8 cellular contexts compared by ENCODE assay signal in the genomic region with DNA sequence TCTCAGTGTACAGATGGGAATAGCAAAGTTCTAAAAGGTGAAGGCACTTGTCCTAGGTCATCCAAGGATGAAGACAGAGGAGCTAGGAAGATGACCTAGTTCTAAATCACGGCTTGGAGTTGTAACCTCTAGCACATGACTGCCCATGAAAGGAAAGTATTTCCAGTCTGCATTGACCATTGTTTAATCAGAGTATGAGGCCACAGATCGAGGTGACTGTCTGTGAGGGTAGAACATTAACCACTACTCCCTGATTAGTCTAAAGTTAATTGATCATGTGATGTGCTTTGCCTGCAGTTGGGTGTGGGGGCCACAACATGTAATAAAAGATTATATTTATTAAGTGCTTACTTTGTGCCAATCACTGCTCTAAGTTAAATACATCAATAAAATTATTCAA. TPM values are rescaled to one million over a fixed set of nuclear protein-coding genes. Genes with fewer than 3 reads are reported as not detected.
DNase-seq lines count a peak whose midpoint lies in the region; ATAC-seq and TF ChIP-seq lines count a peak whose summit lies in the region.

No MANE protein-coding gene starts in this region.

- H3K36me3 Mint-ChIP-seq in natural killer cell treated with Interleukin-12 subunit alpha and Interleukin-12 subunit beta and Interleukin-15 and Interleukin-18, amount 100 ng/mL, for 72 hours: no peaks in the 10 kb centered on the region
- no peaks in the 10 kb centered on the region for H3K36me3 Mint-ChIP-seq in natural killer cell

- CTCF ChIA-PET in mammary epithelial cell (lab: Charles Lee; ENCODE audit: low non-redundant PET): no interaction called here

- H3K79me2 ChIP-seq in mammary epithelial cell (ENCODE audit: insufficient read depth, low read length): no peaks in the 10 kb centered on the region

- DNase-seq in natural killer cell treated with Interleukin-12 subunit alpha and Interleukin-12 subunit beta and Interleukin-15 and Interleukin-18, amount 100 ng/mL, for 72 hours (ENCODE audit: low spot score): no peak
- no peak for DNase-seq in natural killer cell
- no peak for DNase-seq in mammary epithelial cell
- no peak for DNase-seq in upper lobe of right lung
- no peak for DNase-seq in putamen (ENCODE audit: low spot score)
- no peak for DNase-seq in hepatic stellate cell (ENCODE audit: low spot score)
- DNase-seq in cerebellum (ENCODE audit: low spot score): no peak

- peak in 1 of 2 donors; percentile 31 for ATAC-seq in natural killer cell treated with Interleukin-12 subunit alpha and Interleukin-12 subunit beta and Interleukin-15 and Interleukin-18, amount 100 ng/mL, for 72 hours
- ATAC-seq in natural killer cell (no peak), HG03108 (IDR thresholded peaks at IDR 0.05; ENCODE audit: unreplicated experiment) (peak; percentile 33), upper lobe of right lung (peak; percentile 3)

- no peaks in the 10 kb centered on the region for H3K9me3 Mint-ChIP-seq in natural killer cell treated with Interleukin-12 subunit alpha and Interleukin-12 subunit beta and Interleukin-15 and Interleukin-18, amount 100 ng/mL, for 72 hours
- no peaks in the 10 kb centered on the region for H3K9me3 Mint-ChIP-seq in natural killer cell

- H3K4me3 ChIP-seq in mammary epithelial cell (replicated peaks in 1 of 3; ENCODE audit: insufficient read depth in 1 of 3, low read depth in 2 of 3, low read length in 3 of 3) (peak overlapping the region in 1 of 3 experiments; percentile 9), upper lobe of right lung (peak overlapping the region; percentile 36)

- no peak overlapping the region for H3K27ac Mint-ChIP-seq in natural killer cell treated with Interleukin-12 subunit alpha and Interleukin-12 subunit beta and Interleukin-15 and Interleukin-18, amount 100 ng/mL, for 72 hours
- no peak overlapping the region for H3K27ac Mint-ChIP-seq in natural killer cell

- peaks cover 9 to 12% of the 10 kb centered on the region in 2 donors for H3K27me3 Mint-ChIP-seq in natural killer cell treated with Interleukin-12 subunit alpha and Interleukin-12 subunit beta and Interleukin-15 and Interleukin-18, amount 100 ng/mL, for 72 hours
- peaks cover 5 to 6% of the 10 kb centered on the region in 2 donors for H3K27me3 Mint-ChIP-seq in natural killer cell (ENCODE audit: low read depth in 2 of 2)

- 29% methylated on average over 2 of the region's 2 CpGs for WGBS in mammary epithelial cell (ENCODE audit: low coverage, missing lambda C conversion rate)

- in situ Hi-C loops in mammary epithelial cell (cut with MboI; ENCODE audit: low sequenced_read_pairs in 2 of 2): no loop called here

- peak overlapping the region; percentile 86 for H3K4me2 ChIP-seq in mammary epithelial cell (ENCODE audit: insufficient read depth, low read depth, low read length)

- no peak for TF ChIP-seq CTCF in natural killer cell (IDR thresholded peaks at IDR 0.05)
- no peak for TF ChIP-seq CTCF in mammary epithelial cell (conservative IDR thresholded peaks at IDR 0.05 in 1 of 2, IDR thresholded peaks at IDR 0.05 in 1 of 2; ENCODE audit: extremely low read depth in 1 of 2, insufficient read depth in 1 of 2, low read depth in 1 of 2, low read length in 2 of 2)
- TF ChIP-seq CTCF in upper lobe of right lung (IDR thresholded peaks at IDR 0.05): no peak

- dilution Hi-C loops in mammary epithelial cell (cut with HindIII; ENCODE audit: low sequenced_read_pairs): no loop called here

- H3K27ac ChIP-seq in mammary epithelial cell (ENCODE audit: insufficient read depth, low read depth, low read length): peak overlapping the region; percentile 64
- peak overlapping the region; percentile 77 for H3K27ac ChIP-seq in upper lobe of right lung

- intact Hi-C loops in natural killer cell (cut with micrococcal nuclease) (no loop called here), mammary epithelial cell (cut with micrococcal nuclease) (loop anchor here (5.0 kb wide), 2 partner anchors 64 to 124 kb away; a partner anchor contains a TSS), upper lobe of right lung (cut with DNase I) (no loop called here)

- no peaks in the 10 kb centered on the region for H4K20me1 ChIP-seq in mammary epithelial cell (ENCODE audit: insufficient read depth, low read length)

- H3K9ac ChIP-seq in mammary epithelial cell (ENCODE audit: insufficient read depth, low read length): peak overlapping the region; percentile 43

- BruUV-seq in mammary epithelial cell (replicated peaks; lab: Mats Ljungman, UMichigan): TSS peak; percentile 56

- peak overlapping the region; percentile 51 for H2AFZ ChIP-seq in mammary epithelial cell (ENCODE audit: low read depth, low read length)

- no peaks in the 10 kb centered on the region for H3K36me3 ChIP-seq in mammary epithelial cell (ENCODE audit: insufficient read depth, low read length)
- H3K36me3 ChIP-seq in upper lobe of right lung: no peaks in the 10 kb centered on the region

- no peaks in the 10 kb centered on the region for H3K9me3 ChIP-seq in mammary epithelial cell (replicated peaks; ENCODE audit: insufficient read depth, low read length)
- no peaks in the 10 kb centered on the region for H3K9me3 ChIP-seq in upper lobe of right lung

- H3K4me1 Mint-ChIP-seq in natural killer cell treated with Interleukin-12 subunit alpha and Interleukin-12 subunit beta and Interleukin-15 and Interleukin-18, amount 100 ng/mL, for 72 hours (ENCODE audit: low read depth in 2 of 2): peaks cover 11 to 15% of the 10 kb centered on the region in 2 donors
- peaks cover 8 to 16% of the 10 kb centered on the region in 2 donors for H3K4me1 Mint-ChIP-seq in natural killer cell

- H3K27me3 ChIP-seq in mammary epithelial cell (ENCODE audit: insufficient read depth, low read length) (no peaks in the 10 kb centered on the region), upper lobe of right lung (no peaks in the 10 kb centered on the region)

- peak overlapping the region; percentile 9 for H3K4me3 Mint-ChIP-seq in natural killer cell treated with Interleukin-12 subunit alpha and Interleukin-12 subunit beta and Interleukin-15 and Interleukin-18, amount 100 ng/mL, for 72 hours
- no peak overlapping the region for H3K4me3 Mint-ChIP-seq in natural killer cell

- H3K4me1 ChIP-seq in mammary epithelial cell (ENCODE audit: insufficient read depth, low read length) (peaks cover 36% of the 10 kb centered on the region), upper lobe of right lung (peaks cover 32% of the 10 kb centered on the region)

RNA-seq across cellular contexts. Expression of a gene that starts 0.7 kb away (rescaled TPM):
- total RNA-seq in natural killer cell treated with Interleukin-12 subunit alpha and Interleukin-12 subunit beta and Interleukin-15 and Interleukin-18, amount 100 ng/mL, for 72 hours: under 1 TPM in 1 of 2 donors, not detected in 1; 0.08 TPM
- total RNA-seq in natural killer cell (not detected), mammary epithelial cell (1 to 10 TPM; 1.3 to 2.1 TPM), upper lobe of right lung (8.5 TPM), cerebellum (0.18 TPM)
- 0.74 TPM for polyA plus RNA-seq in mammary epithelial cell
- 0.62 TPM for polyA minus RNA-seq in mammary epithelial cell

Comparison
In these comparisons a context has a peak if more than half of its experiments do, and no peak if none do; other contexts are left out.
1. ATAC-seq: peak in HG03108 (single experiment) and upper lobe of right lung (single experiment); none in natural killer cell (0 of 3).